Comparison of ENCODE assay signal across 8 cellular contexts in genomic region chr11:128830836-128831780, GRCh38. TPM values are rescaled to one million over a fixed set of nuclear protein-coding genes. Genes with fewer than 3 reads are reported as not detected.
DNase-seq lines count a peak whose midpoint lies in the region; ATAC-seq and TF ChIP-seq lines count a peak whose summit lies in the region.

No MANE protein-coding gene starts in this region.

- no peak overlapping the region for H2BK15ac ChIP-seq in IMR-90 (ENCODE audit: low read depth, low read length)

- H3K4me3 ChIP-seq in IMR-90 (ENCODE audit: insufficient read depth, low read depth, low read length) (no peak overlapping the region), Panc1 (ENCODE audit: low read depth in 2 of 2, low read length in 2 of 2) (no peak overlapping the region)

- CTCF ChIA-PET in IMR-90 (lab: Yijun Ruan, JAX) (interaction anchor here (0.6 to 2.2 kb wide), 20 partner anchors 10 to 674 kb away, joined by 3 to 13 read pairs (median 3); partner anchors contain the start of gene FLI1), Panc1 (lab: Charles Lee) (interaction anchor here (0.7 to 2.3 kb wide), 5 partner anchors 199 to 791 kb away, joined by 3 to 17 read pairs (median 6); no protein-coding TSS in a partner anchor)

- no peak overlapping the region for H3K27ac Mint-ChIP-seq in nephron progenitor cell
- peak overlapping the region; percentile 90 for H3K27ac Mint-ChIP-seq in stimulated activated naive CD8-positive, alpha-beta T cell treated with anti-CD3 and anti-CD28 coated beads, Interleukin-15, Interleukin-2, amounts not matched to agents 100 ng/mL and 50 ng/mL, for 24 hours

- H3K36me3 ChIP-seq in IMR-90 (ENCODE audit: control insufficient read depth, insufficient read depth, low read length) (no peaks in the 10 kb centered on the region), Panc1 (ENCODE audit: control insufficient read depth, insufficient read depth, low read length) (no peaks in the 10 kb centered on the region)

- no CpG with 5 or more reads among the region's 13 CpGs for whole genome bisulfite sequencing in IMR-90 (ENCODE audit: extremely low coverage in 2 of 2, insufficient read length in 1 of 2), 2 experiments

- no peak overlapping the region for H3K56ac ChIP-seq in IMR-90 (ENCODE audit: extremely low read depth, insufficient read depth, low read length)

- H3K27me3 Mint-ChIP-seq in nephron progenitor cell (ENCODE audit: low read depth, poor library complexity), result peaks cover 33% of the 10 kb centered on the region
- H3K27me3 Mint-ChIP-seq in stimulated activated naive CD8-positive, alpha-beta T cell treated with anti-CD3 and anti-CD28 coated beads, Interleukin-15, Interleukin-2, amounts not matched to agents 100 ng/mL and 50 ng/mL, for 24 hours, result peaks cover 4% of the 10 kb centered on the region

- H3K36me3 Mint-ChIP-seq in nephron progenitor cell (ENCODE audit: low read depth), result no peaks in the 10 kb centered on the region
- H3K36me3 Mint-ChIP-seq in stimulated activated naive CD8-positive, alpha-beta T cell treated with anti-CD3 and anti-CD28 coated beads, Interleukin-15, Interleukin-2, amounts not matched to agents 100 ng/mL and 50 ng/mL, for 24 hours (ENCODE audit: low read depth), result no peaks in the 10 kb centered on the region

- POLR2A ChIA-PET in IMR-90 (lab: Charles Lee; ENCODE audit: unreplicated experiment) (interaction anchor here (0.6 kb wide), 1 partner anchor 658 kb away, joined by 3 read pairs; no protein-coding TSS in a partner anchor), Panc1 (lab: Charles Lee) (no interaction called here)

- in situ Hi-C loops in IMR-90 (cut with MboI; ENCODE audit: low sequenced_read_pairs) (loop anchor here (10.0 kb wide), 1 partner anchor 546 kb away; no protein-coding TSS in a partner anchor), Panc1 (cut with HindIII; ENCODE audit: low pct_unique_long_range_greater_than_20kb, low sequenced_read_pairs) (loop anchor here (25.0 kb wide), 1 partner anchor 669 kb away; no protein-coding TSS in a partner anchor)

- 0 out of 2 replicates have a peak, but pooled peaks have one; percentile 36 for TF ChIP-seq POLR2A in IMR-90 (IDR thresholded peaks at IDR 0.05; ENCODE audit: low read depth, low read length)

- H2AK5ac ChIP-seq in IMR-90 (ENCODE audit: low read depth, low read length), result no peak overlapping the region

- H4K5ac ChIP-seq in IMR-90 (ENCODE audit: low read depth, low read length), result no peak overlapping the region

- H4K91ac ChIP-seq in IMR-90 (ENCODE audit: insufficient read depth, low read depth, low read length), result no peak overlapping the region

- TF ChIP-seq RAD21 in IMR-90 (IDR thresholded peaks at IDR 0.05; ENCODE audit: low read length), result peak; percentile 96

- no peak overlapping the region for H2AFZ ChIP-seq in IMR-90 (replicated peaks; ENCODE audit: low read length, poor library complexity)

- H3K9me1 ChIP-seq in IMR-90 (ENCODE audit: insufficient read depth, low read length), result no peaks in the 10 kb centered on the region

- no peak overlapping the region for H2BK120ac ChIP-seq in IMR-90 (ENCODE audit: low read depth, low read length)

- peaks cover 28% of the 10 kb centered on the region for H3K4me1 Mint-ChIP-seq in nephron progenitor cell
- peaks cover 31% of the 10 kb centered on the region for H3K4me1 Mint-ChIP-seq in stimulated activated naive CD8-positive, alpha-beta T cell treated with anti-CD3 and anti-CD28 coated beads, Interleukin-15, Interleukin-2, amounts not matched to agents 100 ng/mL and 50 ng/mL, for 24 hours (ENCODE audit: low read depth)

- H3K18ac ChIP-seq in IMR-90 (ENCODE audit: low read depth, low read length), result no peak overlapping the region

- H3K27me3 ChIP-seq in IMR-90 (ENCODE audit: control insufficient read depth, insufficient read depth, low read length) (peaks cover 9% of the 10 kb centered on the region), Panc1 (ENCODE audit: control insufficient read depth, insufficient read depth, low read length) (peaks cover 2% of the 10 kb centered on the region; the same call in 1 of the 2 replicates)

- H3K4me1 ChIP-seq in IMR-90 (ENCODE audit: control insufficient read depth, insufficient read depth, low read length) (no peaks in the 10 kb centered on the region), Panc1 (ENCODE audit: control insufficient read depth, insufficient read depth, low read length) (no peaks in the 10 kb centered on the region)

- dilution Hi-C loops in IMR-90 (cut with HindIII; ENCODE audit: low sequenced_read_pairs, unreplicated experiment), result loop anchor here (25.0 kb wide), 1 partner anchor 644 kb away; no protein-coding TSS in a partner anchor

- no peaks in the 10 kb centered on the region for H4K20me1 ChIP-seq in IMR-90 (ENCODE audit: insufficient read depth, low read length)

- TF ChIP-seq CTCF in IMR-90 (conservative IDR thresholded peaks at IDR 0.05; ENCODE audit: low read depth, low read length) (peak; percentile 84), Panc1 (IDR thresholded peaks at IDR 0.05) (peak; percentile 94), nephron progenitor cell (IDR thresholded peaks at IDR 0.05) (peak; percentile 83)

- no peak overlapping the region for H2BK5ac ChIP-seq in IMR-90 (ENCODE audit: low read depth, low read length, poor library complexity, severe bottlenecking)

- peak; percentile 38 for DNase-seq in DMS79 (lab: John Stamatoyannopoulos, UW)
- DNase-seq in IMR-90, result peak; percentile 84
- DNase-seq in Panc1 (ENCODE audit: low read depth, low spot score), result peak; percentile 74
- DNase-seq in activated T-cell treated with anti-CD3 and anti-CD28 coated beads, Interleukin-2, amount 50 U/mL, for 1 hour, result peak; percentile 86
- DNase-seq in fibroblast of gingiva (ENCODE audit: low read depth), result peak; percentile 67
- DNase-seq in nephron progenitor cell, result peak; percentile 90

- no peak overlapping the region for H3K4ac ChIP-seq in IMR-90 (ENCODE audit: low read depth, low read length)

- H3K4me2 ChIP-seq in IMR-90 (ENCODE audit: low read depth, low read length), result no peak overlapping the region

- H3K14ac ChIP-seq in IMR-90 (replicated peaks; ENCODE audit: low read depth, low read length), result 0 out of 2 replicates have a peak overlapping the region, but pooled peaks have one; percentile 46

- H3K79me1 ChIP-seq in IMR-90 (ENCODE audit: low read depth in 1 of 2, low read length in 2 of 2), result no peaks in the 10 kb centered on the region

- H3K9ac ChIP-seq in IMR-90 (ENCODE audit: low read depth, low read length), result no peak overlapping the region

- ATAC-seq in GM21529 (IDR thresholded peaks at IDR 0.05; ENCODE audit: unreplicated experiment), result peak; percentile 81
- peak; percentile 92 for ATAC-seq in IMR-90 (ENCODE audit: low read depth)
- peak; percentile 94 for ATAC-seq in Panc1

- no peak overlapping the region; the same call in 1 of the 2 replicates for H2BK20ac ChIP-seq in IMR-90 (ENCODE audit: low read depth, low read length)

- H3K23ac ChIP-seq in IMR-90 (ENCODE audit: low read depth, low read length), result no peak overlapping the region

- H3K4me3 Mint-ChIP-seq in nephron progenitor cell, result no peak overlapping the region
- peak overlapping the region; percentile 53 for H3K4me3 Mint-ChIP-seq in stimulated activated naive CD8-positive, alpha-beta T cell treated with anti-CD3 and anti-CD28 coated beads, Interleukin-15, Interleukin-2, amounts not matched to agents 100 ng/mL and 50 ng/mL, for 24 hours

- H3K9me3 ChIP-seq in IMR-90 (ENCODE audit: control insufficient read depth, insufficient read depth, low read length) (no peaks in the 10 kb centered on the region), Panc1 (ENCODE audit: control insufficient read depth, insufficient read depth, low read depth, low read length) (no peaks in the 10 kb centered on the region)

- H2AK9ac ChIP-seq in IMR-90 (replicated peaks; ENCODE audit: low read depth, low read length, poor library complexity), result no peak overlapping the region

- intact Hi-C loops in IMR-90 (cut with micrococcal nuclease) (loop anchor here (1.0 to 10.0 kb wide), 9 partner anchors 54 to 800 kb away; no protein-coding TSS in a partner anchor), Panc1 (cut with micrococcal nuclease; ENCODE audit: unreplicated experiment) (loop anchor here (1.0 to 5.0 kb wide), 5 partner anchors 201 to 800 kb away; no protein-coding TSS in a partner anchor)

- H3K27ac ChIP-seq in IMR-90 (ENCODE audit: insufficient read depth, low read length) (no peak overlapping the region), Panc1 (ENCODE audit: low read length) (peak overlapping the region; percentile 69)

- BruUV-seq in IMR-90 (replicated peaks; lab: Mats Ljungman, UMichigan) (no TSS peak), Panc1 (replicated peaks; lab: Mats Ljungman, UMichigan) (no TSS peak)

- no peaks in the 10 kb centered on the region for H3K9me3 Mint-ChIP-seq in nephron progenitor cell
- H3K9me3 Mint-ChIP-seq in stimulated activated naive CD8-positive, alpha-beta T cell treated with anti-CD3 and anti-CD28 coated beads, Interleukin-15, Interleukin-2, amounts not matched to agents 100 ng/mL and 50 ng/mL, for 24 hours, result peaks cover 1% of the 10 kb centered on the region

- H4K8ac ChIP-seq in IMR-90 (ENCODE audit: low read depth in 2 of 2, low read length in 2 of 2), result peak overlapping the region in 1 of 2 experiments; percentile 36; a peak in 1 of 4 replicates

TF ChIP-seq in IMR-90, 13 proteins besides CTCF, POLR2A, EP300 and RAD21:
- no peak for TF ChIP-seq MXI1 (IDR thresholded peaks at IDR 0.05; ENCODE audit: borderline replicate concordance, low read depth, low read length)
- peak; percentile 93 for TF ChIP-seq SMC3 (IDR thresholded peaks at IDR 0.05; ENCODE audit: low read depth, low read length)

RNA-seq across cellular contexts. Expression of gene KCNJ1, which starts 36.0 kb away (rescaled TPM):
- total RNA-seq in IMR-90 (2012; rRNA removed) (not detected in 2 replicates), Panc1 (2021; ENCODE audit: unreplicated experiment) (not detected)
- not detected in 2 replicates for polyA plus RNA-seq in IMR-90 (2012; rRNA removed)
- not detected in 2 replicates for polyA plus RNA-seq in IMR-90 (2012; cell fraction: cytosol; rRNA removed)
- 0.17 TPM in 1 of 2 replicates, not detected in the other for polyA plus RNA-seq in IMR-90 (2012; cell fraction: nucleus; rRNA removed; ENCODE audit: low replicate concordance)
- polyA plus RNA-seq in Panc1 (2012; ENCODE audit: insufficient read length), result not detected

Comparison
In these comparisons a context has a peak if more than half of its experiments do, and no peak if none do; other contexts are left out.
1. DNase-seq: peak in every context shown above with its lines; median percentile 90 in nephron progenitor cell; 86 in activated T-cell treated with anti-CD3 and anti-CD28 coated beads, Interleukin-2, amount 50 U/mL, for 1 hour; 84 in IMR-90; 74 in Panc1; 67 in fibroblast of gingiva; 38 in DMS79.